Comparison of ENCODE assay signal across 27 cellular contexts in the genomic region with DNA sequence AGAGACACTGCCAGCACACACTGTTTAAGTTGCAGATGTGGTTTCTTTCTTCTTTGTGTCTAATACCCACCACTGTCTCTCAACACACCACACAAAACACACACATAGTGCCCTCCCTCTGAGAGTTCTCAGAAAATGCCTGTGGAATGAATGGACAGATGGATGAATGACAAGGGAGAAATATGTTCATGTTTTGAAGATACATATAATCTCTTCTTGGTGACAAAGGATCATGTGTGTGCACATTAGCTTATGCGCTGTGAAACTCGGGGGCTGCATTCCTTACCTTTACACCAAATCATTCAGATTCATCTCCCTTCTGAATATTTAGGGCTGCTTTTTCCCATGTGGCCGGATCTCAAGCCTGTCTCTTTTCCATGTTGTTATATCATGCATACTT.
"Had no signal": no experiment of that assay in that cellular context is flagged by ENCODE, and none has a peak within 500 bp of the region (broad histone marks: within the 10 kb centered on the region; RNA-seq: fewer than 3 reads in every experiment).

No MANE protein-coding gene starts in this region.

- H3K4me1 Mint-ChIP-seq: activated CD4-positive, alpha-beta T cell treated with anti-CD3 and anti-CD28 coated beads, Interleukin-2, amount 10 ng/mL, durations not matched to agents 7 days and 5 days; activated naive CD8-positive, alpha-beta T cell treated with anti-CD3 and anti-CD28 coated beads, Interleukin-2, amount 50 U/mL, for 24 hours; central memory CD8-positive, alpha-beta T cell; T-cell had no signal

- H3K4me3 Mint-ChIP-seq: activated CD4-positive, alpha-beta T cell treated with anti-CD3 and anti-CD28 coated beads, Interleukin-2, amount 10 ng/mL, durations not matched to agents 7 days and 5 days; activated CD8-positive, alpha-beta T cell treated with anti-CD3 and anti-CD28 coated beads, Interleukin-2, amount 10 ng/mL, durations not matched to agents 7 days and 5 days; activated naive CD8-positive, alpha-beta T cell treated with anti-CD3 and anti-CD28 coated beads, Interleukin-2, amount 50 U/mL, for 24 hours; activated T-helper 1 cell treated with anti-CD3 and anti-CD28 coated beads, Interleukin-12 subunit alpha, Interleukin-12 subunit beta, Interleukin-2, Interleukin-4 antibody, amounts not matched to agents 30 ng/mL and 10 ng/mL and 1 ng/mL, durations not matched to agents 14 hours and 24 hours and 36 hours; central memory CD8-positive, alpha-beta T cell; nephron; T-cell; T-helper 2 cell treated with Interferon-gamma antibody and Interleukin-4, amounts not matched to agents 5 μg/mL and 100 μg/mL, for 36 hours; type B pancreatic cell had no signal

- H3K9me3 ChIP-seq: colonic mucosa, esophagus squamous epithelium, heart left ventricle, prostate gland, spleen, thoracic aorta had no signal

- H3K36me3 Mint-ChIP-seq: T-cell had no signal

- H3K9me3 Mint-ChIP-seq: activated CD4-positive, alpha-beta T cell treated with anti-CD3 and anti-CD28 coated beads, Interleukin-2, amount 10 ng/mL, durations not matched to agents 7 days and 5 days; activated naive CD8-positive, alpha-beta T cell treated with anti-CD3 and anti-CD28 coated beads, Interleukin-2, amount 50 U/mL, for 24 hours; activated T-helper 1 cell treated with anti-CD3 and anti-CD28 coated beads, Interleukin-12 subunit alpha, Interleukin-12 subunit beta, Interleukin-2, Interleukin-4 antibody, amounts not matched to agents 30 ng/mL and 10 ng/mL and 1 ng/mL, durations not matched to agents 14 hours and 24 hours and 36 hours; central memory CD8-positive, alpha-beta T cell; nephron; T-cell; T-helper 2 cell treated with Interferon-gamma antibody and Interleukin-4, amounts not matched to agents 5 μg/mL and 100 μg/mL, for 36 hours; type B pancreatic cell had no signal

- FAIRE-seq: islet of Langerhans, TTC549 had no signal

- H3K4me1 ChIP-seq: colonic mucosa, esophagus squamous epithelium, prostate gland, spleen had no signal

- H3K36me3 ChIP-seq: colonic mucosa, esophagus squamous epithelium, prostate gland, spleen, thoracic aorta, WERI-Rb-1 had no signal

- H3K27me3 Mint-ChIP-seq: type B pancreatic cell had no signal

- DNase-seq: activated CD4-positive, alpha-beta T cell treated with anti-CD3 and anti-CD28 coated beads, Interleukin-2, amount 10 ng/mL, durations not matched to agents 7 days and 5 days; activated CD4-positive, CD25-positive, alpha-beta regulatory T cell treated with anti-CD3 and anti-CD28 coated beads, Interleukin-2, amount 50 U/mL, for 72 hours; activated CD8-positive, alpha-beta T cell treated with anti-CD3 and anti-CD28 coated beads, Interleukin-2, amount 10 ng/mL, durations not matched to agents 7 days and 5 days; activated gamma-delta T cell; activated naive CD4-positive, alpha-beta T cell treated with anti-CD3 and anti-CD28 coated beads, Interleukin-2, amount 50 U/mL, for 16 hours; activated naive CD8-positive, alpha-beta T cell treated with anti-CD3 and anti-CD28 coated beads, Interleukin-2, amount 50 U/mL, for 24 hours; anterior cingulate cortex; colonic mucosa; dorsolateral prefrontal cortex; esophagus squamous epithelium; heart left ventricle; left ventricle myocardium superior; mammary epithelial cell; spleen; stimulated activated CD4-positive, alpha-beta T cell treated with anti-CD3 and anti-CD28 coated beads, Interleukin-4, amount 100 ng/mL, for 1 hour; stimulated activated naive CD4-positive, alpha-beta T cell treated with Interleukin-2 at 50 U/mL for 16 hours; T-cell; WERI-Rb-1 had no signal

- H3K4me3 ChIP-seq: colonic mucosa, dorsolateral prefrontal cortex, esophagus squamous epithelium, heart left ventricle, prostate gland, spleen, thoracic aorta had no signal

- H3K27me3 ChIP-seq: colonic mucosa, dorsolateral prefrontal cortex, esophagus squamous epithelium, heart left ventricle, spleen had no signal

- ATAC-seq: activated CD8-positive, alpha-beta T cell treated with anti-CD3 and anti-CD28 coated beads, Interleukin-2, amount 10 ng/mL, durations not matched to agents 7 days and 5 days; activated naive CD8-positive, alpha-beta T cell treated with anti-CD3 and anti-CD28 coated beads, Interleukin-2, amount 50 U/mL, for 24 hours; heart left ventricle; left ventricle myocardium superior; T-cell had no signal

- H3K27ac ChIP-seq: colonic mucosa, dorsolateral prefrontal cortex, esophagus squamous epithelium, heart left ventricle, prostate gland, spleen, thoracic aorta, WERI-Rb-1 had no signal

- H3K27ac Mint-ChIP-seq: activated CD4-positive, alpha-beta T cell treated with anti-CD3 and anti-CD28 coated beads, Interleukin-2, amount 10 ng/mL, durations not matched to agents 7 days and 5 days; activated CD8-positive, alpha-beta T cell treated with anti-CD3 and anti-CD28 coated beads, Interleukin-2, amount 10 ng/mL, durations not matched to agents 7 days and 5 days; activated naive CD8-positive, alpha-beta T cell treated with anti-CD3 and anti-CD28 coated beads, Interleukin-2, amount 50 U/mL, for 24 hours; activated T-helper 1 cell treated with anti-CD3 and anti-CD28 coated beads, Interleukin-12 subunit alpha, Interleukin-12 subunit beta, Interleukin-2, Interleukin-4 antibody, amounts not matched to agents 30 ng/mL and 10 ng/mL and 1 ng/mL, durations not matched to agents 14 hours and 24 hours and 36 hours; nephron; T-cell; T-helper 2 cell treated with Interferon-gamma antibody and Interleukin-4, amounts not matched to agents 5 μg/mL and 100 μg/mL, for 36 hours; type B pancreatic cell had no signal
